ENCODE assay signal across 1 cellular context in the genomic region with DNA sequence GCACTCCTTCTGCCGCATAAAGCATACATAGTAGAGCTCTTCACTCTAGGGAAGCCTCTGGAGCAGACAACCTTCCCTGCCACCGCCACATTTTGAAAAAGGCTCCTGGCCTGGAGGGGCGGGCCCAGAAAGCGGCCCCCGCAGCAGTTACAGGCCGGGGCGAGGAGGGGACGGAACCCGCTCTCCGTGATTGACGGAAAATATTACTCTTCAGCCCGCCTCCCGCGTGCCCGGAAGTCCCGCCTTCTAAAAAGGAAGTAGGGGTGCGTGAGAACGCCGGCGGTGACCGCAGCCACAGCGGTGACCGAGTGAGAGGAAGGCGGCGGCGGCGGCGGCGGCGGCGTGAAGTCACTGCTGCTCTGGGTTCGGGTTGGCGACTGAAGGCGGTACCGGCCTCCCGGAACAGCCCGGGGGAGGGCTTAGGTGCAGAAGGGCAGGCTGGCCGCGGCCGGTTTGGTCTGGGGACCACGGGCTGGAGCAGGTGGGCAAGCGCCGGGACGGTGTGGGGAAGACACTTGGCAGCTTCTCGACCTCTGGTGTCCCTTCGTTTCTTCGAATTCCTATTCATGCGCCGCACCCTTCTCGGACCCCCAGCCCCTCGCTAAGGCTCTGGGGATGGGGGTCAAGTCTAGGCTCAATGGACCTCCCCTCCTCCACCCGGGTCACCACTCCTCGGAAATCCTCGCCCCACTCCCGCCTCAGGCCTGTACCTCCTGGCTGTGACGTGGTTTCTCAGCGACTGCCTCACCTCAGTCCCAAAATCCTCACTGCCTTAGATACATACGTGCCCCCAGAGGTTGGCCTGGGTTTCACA.
TF ChIP-seq lines count a peak whose summit lies in the region.

HCCS (plus strand) TSS at position 295 of the 814 bp plus-strand sequence. CDS start 729 bp downstream, outside the sequence.

TF ChIP-seq in HepG2, 621 proteins besides CTCF, POLR2A, EP300 and RAD21 (continued from another document and continues in another):
- TF ChIP-seq KAT8 (CRISPR knock-in tag; IDR thresholded peaks at IDR 0.05) (peak; percentile 57; the same call in 1 of the 2 replicates), NBN (conservative IDR thresholded peaks at IDR 0.05) (no peak), BRCA1 (CRISPR knock-in tag; IDR thresholded peaks at IDR 0.05) (no peak), YY1 (IDR thresholded peaks at IDR 0.05; ENCODE audit: insufficient read depth, insufficient replicate concordance, low read depth, low read length) (peak; percentile 12), ZNF101 (CRISPR knock-in tag; IDR thresholded peaks at IDR 0.05; ENCODE audit: borderline replicate concordance, low read depth) (no peak), ZNF326 (CRISPR knock-in tag; IDR thresholded peaks at IDR 0.05; ENCODE audit: borderline replicate concordance) (no peak), ZNF234 (CRISPR knock-in tag; conservative IDR thresholded peaks at IDR 0.05) (no peak), FLYWCH1 (CRISPR knock-in tag; IDR thresholded peaks at IDR 0.05) (no peak), SNAPC4 (CRISPR knock-in tag; IDR thresholded peaks at IDR 0.05) (no peak), ZNF607 (CRISPR knock-in tag; IDR thresholded peaks at IDR 0.05; ENCODE audit: borderline replicate concordance) (no peak), CC2D1A (CRISPR knock-in tag; IDR thresholded peaks at IDR 0.05) (no peak), MLLT10 (CRISPR knock-in tag; IDR thresholded peaks at IDR 0.05) (no peak), HCFC1 (IDR thresholded peaks at IDR 0.05; ENCODE audit: low read depth, low read length) (no peak), GLI4 (CRISPR knock-in tag; IDR thresholded peaks at IDR 0.05; ENCODE audit: borderline replicate concordance) (no peak), NR2F6 (IDR thresholded peaks at IDR 0.05) (no peak), NR2F6 (CRISPR knock-in tag; IDR thresholded peaks at IDR 0.05) (no peak), ZNF687 (CRISPR knock-in tag; IDR thresholded peaks at IDR 0.05) (peak; percentile 71), PPARG (CRISPR knock-in tag; conservative IDR thresholded peaks at IDR 0.05) (no peak), ZMYM2 (CRISPR knock-in tag; IDR thresholded peaks at IDR 0.05) (no peak), ZNF343 (CRISPR knock-in tag; IDR thresholded peaks at IDR 0.05) (no peak), ZNF777 (CRISPR knock-in tag; IDR thresholded peaks at IDR 0.05) (no peak), ZBTB26 (CRISPR knock-in tag; IDR thresholded peaks at IDR 0.05; ENCODE audit: borderline replicate concordance) (no peak; the same call in 1 of the 2 replicates), RORA (CRISPR knock-in tag; IDR thresholded peaks at IDR 0.05) (no peak), ONECUT2 (CRISPR knock-in tag; IDR thresholded peaks at IDR 0.05) (no peak), ZNF383 (CRISPR knock-in tag; IDR thresholded peaks at IDR 0.05; ENCODE audit: borderline replicate concordance) (no peak), ZNF761 (CRISPR knock-in tag; conservative IDR thresholded peaks at IDR 0.05) (no peak), SIX1 (CRISPR knock-in tag; IDR thresholded peaks at IDR 0.05; ENCODE audit: borderline replicate concordance) (no peak), NCOA5 (CRISPR knock-in tag; IDR thresholded peaks at IDR 0.05) (no peak), TOPORS (CRISPR knock-in tag; IDR thresholded peaks at IDR 0.05) (no peak), KDM5B (CRISPR knock-in tag; IDR thresholded peaks at IDR 0.05; ENCODE audit: borderline replicate concordance) (no peak), ARNT2 (CRISPR knock-in tag; IDR thresholded peaks at IDR 0.05; ENCODE audit: low read depth) (no peak), SPEN (CRISPR knock-in tag; IDR thresholded peaks at IDR 0.05; ENCODE audit: low read depth) (peak; percentile 45; the same call in 1 of the 2 replicates), NFRKB (IDR thresholded peaks at IDR 0.05) (no peak), SMC3 (IDR thresholded peaks at IDR 0.05; ENCODE audit: low read length) (no peak), ZNF776 (CRISPR knock-in tag; IDR thresholded peaks at IDR 0.05) (no peak), ZNF770 (CRISPR knock-in tag; IDR thresholded peaks at IDR 0.05) (no peak), PHF5A (CRISPR knock-in tag; IDR thresholded peaks at IDR 0.05; ENCODE audit: low read depth, unreplicated experiment) (no peak), ZSCAN22 (CRISPR knock-in tag; IDR thresholded peaks at IDR 0.05) (no peak), MAFK (conservative IDR thresholded peaks at IDR 0.05 in 1 of 2, IDR thresholded peaks at IDR 0.05 in 1 of 2; ENCODE audit: low read length in 2 of 2) (no peak)
- TF ChIP-seq, protein P1, sequence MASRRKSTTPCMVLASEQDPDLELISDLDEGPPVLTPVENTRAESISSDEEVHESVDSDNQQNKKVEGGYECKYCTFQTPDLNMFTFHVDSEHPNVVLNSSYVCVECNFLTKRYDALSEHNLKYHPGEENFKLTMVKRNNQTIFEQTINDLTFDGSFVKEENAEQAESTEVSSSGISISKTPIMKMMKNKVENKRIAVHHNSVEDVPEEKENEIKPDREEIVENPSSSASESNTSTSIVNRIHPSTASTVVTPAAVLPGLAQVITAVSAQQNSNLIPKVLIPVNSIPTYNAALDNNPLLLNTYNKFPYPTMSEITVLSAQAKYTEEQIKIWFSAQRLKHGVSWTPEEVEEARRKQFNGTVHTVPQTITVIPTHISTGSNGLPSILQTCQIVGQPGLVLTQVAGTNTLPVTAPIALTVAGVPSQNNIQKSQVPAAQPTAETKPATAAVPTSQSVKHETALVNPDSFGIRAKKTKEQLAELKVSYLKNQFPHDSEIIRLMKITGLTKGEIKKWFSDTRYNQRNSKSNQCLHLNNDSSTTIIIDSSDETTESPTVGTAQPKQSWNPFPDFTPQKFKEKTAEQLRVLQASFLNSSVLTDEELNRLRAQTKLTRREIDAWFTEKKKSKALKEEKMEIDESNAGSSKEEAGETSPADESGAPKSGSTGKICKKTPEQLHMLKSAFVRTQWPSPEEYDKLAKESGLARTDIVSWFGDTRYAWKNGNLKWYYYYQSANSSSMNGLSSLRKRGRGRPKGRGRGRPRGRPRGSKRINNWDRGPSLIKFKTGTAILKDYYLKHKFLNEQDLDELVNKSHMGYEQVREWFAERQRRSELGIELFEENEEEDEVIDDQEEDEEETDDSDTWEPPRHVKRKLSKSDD (CRISPR knock-in tag; IDR thresholded peaks at IDR 0.05; ENCODE audit: low read depth), result no peak
- TF ChIP-seq, protein P2, sequence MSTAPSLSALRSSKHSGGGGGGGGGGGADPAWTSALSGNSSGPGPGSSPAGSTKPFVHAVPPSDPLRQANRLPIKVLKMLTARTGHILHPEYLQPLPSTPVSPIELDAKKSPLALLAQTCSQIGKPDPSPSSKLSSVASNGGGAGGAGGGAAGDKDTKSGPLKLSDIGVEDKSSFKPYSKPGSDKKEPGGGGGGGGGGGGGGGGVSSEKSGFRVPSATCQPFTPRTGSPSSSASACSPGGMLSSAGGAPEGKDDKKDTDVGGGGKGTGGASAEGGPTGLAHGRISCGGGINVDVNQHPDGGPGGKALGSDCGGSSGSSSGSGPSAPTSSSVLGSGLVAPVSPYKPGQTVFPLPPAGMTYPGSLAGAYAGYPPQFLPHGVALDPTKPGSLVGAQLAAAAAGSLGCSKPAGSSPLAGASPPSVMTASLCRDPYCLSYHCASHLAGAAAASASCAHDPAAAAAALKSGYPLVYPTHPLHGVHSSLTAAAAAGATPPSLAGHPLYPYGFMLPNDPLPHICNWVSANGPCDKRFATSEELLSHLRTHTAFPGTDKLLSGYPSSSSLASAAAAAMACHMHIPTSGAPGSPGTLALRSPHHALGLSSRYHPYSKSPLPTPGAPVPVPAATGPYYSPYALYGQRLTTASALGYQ (CRISPR knock-in tag; IDR thresholded peaks at IDR 0.05), result no peak
